8 cellular contexts compared by ENCODE assay signal in the genomic region with DNA sequence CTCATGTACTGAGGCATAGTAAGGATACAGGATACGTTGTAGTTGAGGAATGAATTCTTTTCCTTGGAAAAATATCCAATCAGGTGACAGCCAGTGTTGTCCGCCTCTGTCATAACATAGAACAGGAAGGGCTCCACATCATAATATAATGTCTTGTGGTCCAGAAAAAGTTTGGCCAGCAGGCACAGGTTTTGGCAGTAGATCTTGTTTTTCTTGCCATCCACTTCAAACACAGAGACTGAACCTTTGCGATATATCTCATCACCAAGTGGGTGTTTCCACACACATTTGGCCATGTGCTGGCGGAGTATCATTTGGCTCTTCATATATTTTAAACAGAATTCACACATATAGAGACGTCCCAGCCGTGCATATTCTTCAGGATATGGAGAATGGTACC.
A peak's percentile ranks its signal among the peaks of the same experiment; 100 is the strongest.
DNase-seq lines count a peak whose midpoint lies in the region; ATAC-seq, FAIRE-seq and TF ChIP-seq lines count a peak whose summit lies in the region.
"Not testable (repeated sequence)": the region's sequence is repeated elsewhere in the genome, so short reads cannot be mapped to it uniquely, and the experiment has no call there.

No MANE protein-coding gene starts in this region.

- not testable (repeated sequence) for H3K4me2 ChIP-seq in A549; astrocyte (ENCODE audit: low read length); HepG2 (ENCODE audit: low read depth, low read length)

- TF ChIP-seq EP300 in A549 (IDR thresholded peaks at IDR 0.05); HepG2 (IDR thresholded peaks at IDR 0.05; ENCODE audit: low read depth in 2 of 2, low read length in 2 of 2); HepG2 (CRISPR knock-in tag; IDR thresholded peaks at IDR 0.05; ENCODE audit: borderline replicate concordance): not testable (repeated sequence)

- intact Hi-C loops in HepG2 (cut with micrococcal nuclease; ENCODE audit: unreplicated experiment); aorta (cut with DNase I): not testable (repeated sequence)

- H3K27ac Mint-ChIP-seq in astrocyte (ENCODE audit: unreplicated experiment), result not testable (repeated sequence)

- ATAC-seq in A549, HepG2: not testable (repeated sequence)
- ATAC-seq in esophagus mucosa (peak; percentile 5), aorta (ENCODE audit: low FRiP score) (peak; percentile 63)

- WGBS in A549 (ENCODE audit: missing lambda C conversion rate), result 14% methylated on average over 6 of the region's 6 CpGs
- WGBS in HepG2 (ENCODE audit: low lambda C conversion rate), result 7% methylated on average over 3 of the region's 6 CpGs
- WGBS in aorta, 2 donors, result 39 to 55% methylated on average over 6 of the region's 6 CpGs

- not testable (repeated sequence) for H3K27me3 Mint-ChIP-seq in astrocyte (ENCODE audit: low read depth, unreplicated experiment)

- not testable (repeated sequence) for H3K9me3 ChIP-seq in A549; astrocyte (ENCODE audit: insufficient read depth, low read depth, low read length); HepG2 (ENCODE audit: low read length); aorta (ENCODE audit: control insufficient read depth, low read length)

- not testable (repeated sequence) for TF ChIP-seq RAD21 in A549 (conservative IDR thresholded peaks at IDR 0.05 in 1 of 2, IDR thresholded peaks at IDR 0.05 in 1 of 2); HepG2 (CRISPR knock-in tag; IDR thresholded peaks at IDR 0.05)

- POLR2A ChIA-PET in A549 (lab: Yijun Ruan, JAX); HepG2 (lab: Yijun Ruan, JAX): not testable (repeated sequence)

- H3K27me3 ChIP-seq in astrocyte (ENCODE audit: insufficient read depth, low read length); HepG2 (ENCODE audit: control insufficient read depth in 1 of 2, insufficient read depth in 2 of 2, low read length in 2 of 2); aorta (ENCODE audit: control insufficient read depth in 1 of 2, insufficient read depth in 2 of 2, low read length in 1 of 2): not testable (repeated sequence)

- H3K4me3 Mint-ChIP-seq in astrocyte (ENCODE audit: unreplicated experiment), result not testable (repeated sequence)

- DNase-seq in A549 (ENCODE audit: low read depth in 1 of 2, low spot score in 1 of 2); GM12892 (ENCODE audit: insufficient read length); GM19239 (ENCODE audit: insufficient read length, low spot score); astrocyte (ENCODE audit: low read depth); HepG2 (ENCODE audit: low spot score); aorta: not testable (repeated sequence)
- peak; percentile 26 for DNase-seq in NCI-H446 treated with DMSO at 0.1 percent for 48 hours (lab: John Stamatoyannopoulos, UW)

- H3K4me1 Mint-ChIP-seq in astrocyte (ENCODE audit: low read depth, unreplicated experiment), result not testable (repeated sequence)

- not testable (repeated sequence) for H3K4me1 ChIP-seq in A549; astrocyte (ENCODE audit: insufficient read depth, low read length); HepG2 (ENCODE audit: insufficient read depth, low read length); aorta (ENCODE audit: control insufficient read depth in 1 of 2, insufficient read depth in 2 of 2, low read length in 2 of 2)

- BruUV-seq in HepG2 (replicated peaks; lab: Mats Ljungman, UMichigan), result not testable (repeated sequence)

- not testable (repeated sequence) for TF ChIP-seq CTCF in A549 (IDR thresholded peaks at IDR 0.05); astrocyte (IDR thresholded peaks at IDR 0.05; ENCODE audit: insufficient read depth, low read depth, low read length); HepG2 (CRISPR knock-in tag; IDR thresholded peaks at IDR 0.05)

- TF ChIP-seq POLR2A in A549 (IDR thresholded peaks at IDR 0.05; ENCODE audit: low read length); GM12892 (IDR thresholded peaks at IDR 0.05; ENCODE audit: low read depth, low read length); HepG2 (IDR thresholded peaks at IDR 0.05; ENCODE audit: insufficient read depth in 1 of 2, low read depth in 2 of 2, low read length in 2 of 2): not testable (repeated sequence)

- not testable (repeated sequence) for H3K79me2 ChIP-seq in astrocyte (ENCODE audit: insufficient read depth, low read length); HepG2 (ENCODE audit: insufficient read depth, low read length)

- not testable (repeated sequence) for H2AFZ ChIP-seq in astrocyte (ENCODE audit: low read depth, low read length); HepG2 (ENCODE audit: low read length)

- H3K36me3 Mint-ChIP-seq in astrocyte (ENCODE audit: low read depth, unreplicated experiment), result not testable (repeated sequence)

- CTCF ChIA-PET in A549 (lab: Yijun Ruan, JAX); HepG2 (lab: Yijun Ruan, JAX; ENCODE audit: low intra/inter-chr PET ratio, low total read pairs): not testable (repeated sequence)

- H3K9ac ChIP-seq in astrocyte (ENCODE audit: low read length); HepG2 (ENCODE audit: insufficient read depth, low read depth, low read length): not testable (repeated sequence)

- H3K4me3 ChIP-seq in A549; astrocyte (ENCODE audit: insufficient read depth, low read depth, low read length); HepG2 (replicated peaks in 1 of 3; ENCODE audit: insufficient read depth in 1 of 3, low read depth in 2 of 3, low read length in 3 of 3); aorta (ENCODE audit: low read length in 2 of 2): not testable (repeated sequence)

- H4K20me1 ChIP-seq in astrocyte (ENCODE audit: insufficient read depth, low read length); HepG2 (ENCODE audit: insufficient read depth, low read length): not testable (repeated sequence)

- H3K27ac ChIP-seq in A549; astrocyte (ENCODE audit: low read depth, low read length); HepG2 (ENCODE audit: extremely low read length, insufficient read depth, low read length); aorta (ENCODE audit: low read depth in 1 of 2, low read length in 2 of 2): not testable (repeated sequence)

- H3K36me3 ChIP-seq in astrocyte (ENCODE audit: insufficient read depth, low read length); HepG2 (replicated peaks in 1 of 2; ENCODE audit: control insufficient read depth in 1 of 2, insufficient read depth in 2 of 2, low read length in 2 of 2); aorta (ENCODE audit: control insufficient read depth in 1 of 2, insufficient read depth in 2 of 2, low read length in 1 of 2): not testable (repeated sequence)

- H3K9me3 Mint-ChIP-seq in astrocyte (ENCODE audit: unreplicated experiment), result not testable (repeated sequence)

- FAIRE-seq in A549 (lab: Jason Lieb, UNC) (peak; percentile 46), GM12892 (lab: Jason Lieb, UNC) (peak; percentile 50), GM19239 (lab: Jason Lieb, UNC) (peak; percentile 61), astrocyte (lab: Jason Lieb, UNC) (peak; percentile 82), HepG2 (lab: Jason Lieb, UNC) (peak; percentile 42)

- in situ Hi-C loops in HepG2 (cut with HindIII; ENCODE audit: extremely low pct_ligation_motif_present, low pct_unique_long_range_greater_than_20kb), result not testable (repeated sequence)
